Comparison of ENCODE assay signal across 8 cellular contexts in the genomic region with DNA sequence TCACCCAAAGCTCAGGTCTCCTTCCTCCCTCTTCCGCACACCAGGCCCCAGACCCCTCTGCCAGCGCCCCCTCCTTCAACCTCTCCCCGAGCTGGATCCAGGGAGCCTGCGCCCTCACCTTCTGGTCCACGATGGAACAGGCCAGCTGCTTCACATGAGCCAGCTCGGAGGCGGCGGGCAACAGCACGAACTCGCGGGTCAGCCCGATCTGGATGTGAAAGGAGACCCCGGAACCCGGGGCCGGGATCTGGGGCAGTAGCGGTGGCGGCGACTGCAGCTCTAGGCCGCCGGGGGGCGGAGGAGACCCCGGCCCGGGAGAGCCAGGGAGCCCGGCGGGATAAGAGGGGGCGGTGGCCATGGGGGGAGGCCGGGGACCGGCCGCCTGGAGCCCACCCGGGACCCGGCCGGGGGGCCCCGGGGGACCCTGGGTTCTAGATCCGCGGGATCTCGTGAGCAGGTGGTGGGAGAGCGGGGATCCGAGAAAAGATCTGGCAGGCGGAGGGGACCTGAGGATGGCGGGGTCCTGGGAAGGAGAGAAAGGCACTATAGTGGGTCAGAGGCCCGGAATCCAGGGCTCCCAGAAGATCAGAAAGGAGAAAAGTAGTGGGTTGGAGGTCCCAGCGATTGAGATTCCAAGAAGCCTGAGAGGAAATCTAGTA. TPM values are rescaled to one million over a fixed set of nuclear protein-coding genes. Genes with fewer than 3 reads are reported as not detected.
DNase-seq lines count a peak whose midpoint lies in the region; ATAC-seq and TF ChIP-seq lines count a peak whose summit lies in the region.

No MANE protein-coding gene starts in this region.

- peak; percentile 11 for DNase-seq in NK-92 treated with Interleukin-12 subunit alpha and Interleukin-12 subunit beta, amount 100 ng/mL, for 24 hours (lab: John Stamatoyannopoulos, UW)
- DNase-seq in NK-92 (lab: John Stamatoyannopoulos, UW; ENCODE audit: unreplicated experiment) (no peak), fibroblast of villous mesenchyme (ENCODE audit: low read depth) (no peak), psoas muscle (no peak), NCI-H345 (lab: John Stamatoyannopoulos, UW) (no peak), mucosa of gallbladder (ENCODE audit: low spot score) (no peak), cerebellum (ENCODE audit: low spot score) (no peak)

- H3K4me1 ChIP-seq in psoas muscle, result peaks cover 18% of the 10 kb centered on the region

- peak in 3 of 4 donors; percentile 2 to 10 (median 4) for ATAC-seq in psoas muscle

- no peaks in the 10 kb centered on the region for H3K9me3 ChIP-seq in psoas muscle

- H3K4me3 ChIP-seq in WI38 (ENCODE audit: low read depth, low read length) (peak overlapping the region; percentile 84), fibroblast of villous mesenchyme (ENCODE audit: low read depth, low read length) (peak overlapping the region; percentile 89), psoas muscle (peak overlapping the region; percentile 89)

- no peak for TF ChIP-seq CTCF in WI38 (IDR thresholded peaks at IDR 0.05; ENCODE audit: low read depth, low read length)
- TF ChIP-seq CTCF in fibroblast of villous mesenchyme (IDR thresholded peaks at IDR 0.05; ENCODE audit: insufficient read depth, low read depth, low read length), result peak; percentile 5
- no peak for TF ChIP-seq CTCF in psoas muscle (IDR thresholded peaks at IDR 0.05)

- intact Hi-C loops in psoas muscle (cut with DNase I), result no loop called here

- H3K27me3 ChIP-seq in psoas muscle (ENCODE audit: insufficient read depth in 3 of 3, low read length in 2 of 3), result no peaks in the 10 kb centered on the region

- WGBS in psoas muscle, 3 donors, result 3 to 5% (median 3%) methylated on average over 41 to 42 of the region's 42 CpGs

- peak overlapping the region; percentile 72 for H3K27ac ChIP-seq in psoas muscle

- H3K36me3 ChIP-seq in psoas muscle (ENCODE audit: insufficient read depth in 1 of 2, low read depth in 1 of 2), result peaks cover 0 to 24% of the 10 kb centered on the region in 2 donors

RNA-seq across cellular contexts. Expression of gene PRKD2, which starts 0.8 kb away (rescaled TPM):
- total RNA-seq in fibroblast of villous mesenchyme, result 11.7 and 12.2 TPM in 2 replicates
- 1 to 10 TPM; 6.3 to 9.1 (median 8.1) TPM for total RNA-seq in psoas muscle
- polyA plus RNA-seq in psoas muscle, result 1 to 10 TPM; 4.0 to 6.9 (median 4.8) TPM
- 61.5 TPM for total RNA-seq in mucosa of gallbladder
- total RNA-seq in cerebellum, result 9.8 TPM

RNA-seq across cellular contexts. Expression of gene FKRP, which starts 29.7 kb away (rescaled TPM):
- 18.1 and 19.6 TPM in 2 replicates for total RNA-seq in fibroblast of villous mesenchyme
- total RNA-seq in psoas muscle, result 10 to 100 TPM; 14.4 to 24.5 (median 20.3) TPM
- polyA plus RNA-seq in psoas muscle, result 10 to 100 TPM; 11.6 to 15.0 (median 13.1) TPM
- 16.3 TPM for total RNA-seq in mucosa of gallbladder
- 18.8 TPM for total RNA-seq in cerebellum

RNA-seq across cellular contexts. Expression of gene STRN4, which starts 30.1 kb away (rescaled TPM):
- total RNA-seq in fibroblast of villous mesenchyme, result 66.5 and 75.1 TPM in 2 replicates
- total RNA-seq in psoas muscle, result 10 to 100 TPM; 28.6 to 72.3 (median 40.6) TPM
- polyA plus RNA-seq in psoas muscle, result 10 to 100 TPM; 45.2 to 53.9 (median 46.2) TPM
- 83.9 TPM for total RNA-seq in mucosa of gallbladder
- 73.6 TPM for total RNA-seq in cerebellum

RNA-seq across cellular contexts. Expression of gene DACT3, which starts 55.2 kb away (rescaled TPM):
- 5.2 and 11.3 TPM in 2 replicates for total RNA-seq in fibroblast of villous mesenchyme
- 1 to 10 TPM in 3 of 4 donors, under 1 TPM in 1; 0.76 to 1.6 (median 1.1) TPM for total RNA-seq in psoas muscle
- polyA plus RNA-seq in psoas muscle, result under 1 TPM; 0.44 to 0.66 (median 0.53) TPM
- 31.0 TPM for total RNA-seq in mucosa of gallbladder
- total RNA-seq in cerebellum, result 6.6 TPM
